In genomic region chr13:74683411-74683810, GRCh38 we compare ENCODE assay signal across 21 cellular contexts.
A peak's percentile ranks its signal among the peaks of the same experiment; 100 is the strongest.
DNase-seq lines count a peak whose midpoint lies in the region; ATAC-seq and TF ChIP-seq lines count a peak whose summit lies in the region.
"Had no signal": no experiment of that assay in that cellular context is flagged by ENCODE, and none has a peak within 500 bp of the region (broad histone marks: within the 10 kb centered on the region; RNA-seq: fewer than 3 reads in every experiment).

No MANE protein-coding gene starts in this region.

- CTCF ChIA-PET in IMR-90 (lab: Yijun Ruan, JAX): interaction anchor here (0.9 kb wide), 1 partner anchor 9 kb away, joined by 3 read pairs; no protein-coding TSS in a partner anchor

- no peak overlapping the region for H3K4ac ChIP-seq in IMR-90 (ENCODE audit: low read depth, low read length)

- no peaks in the 10 kb centered on the region for H3K9me1 ChIP-seq in IMR-90 (ENCODE audit: insufficient read depth, low read length)

- H3K23ac ChIP-seq in IMR-90 (ENCODE audit: low read depth, low read length): no peak overlapping the region

- in situ Hi-C loops in IMR-90 (cut with MboI; ENCODE audit: low sequenced_read_pairs): no loop called here

- dilution Hi-C loops in IMR-90 (cut with HindIII; ENCODE audit: low sequenced_read_pairs, unreplicated experiment): no loop called here

- H3K79me1 ChIP-seq in IMR-90 (ENCODE audit: low read depth in 1 of 2, low read length in 2 of 2): no peaks in the 10 kb centered on the region

- no CpG with 5 or more reads among the region's 1 CpG for WGBS in IMR-90 (ENCODE audit: extremely low coverage in 2 of 2, insufficient read length in 1 of 2), 2 experiments
- WGBS in body of pancreas, 2 donors: 86 to 88% methylated on average over 1 of the region's 1 CpG

- no peak overlapping the region for H3K9ac ChIP-seq in IMR-90 (ENCODE audit: low read depth, low read length)

- TF ChIP-seq POLR2A in IMR-90 (IDR thresholded peaks at IDR 0.05; ENCODE audit: low read depth, low read length) (no peak), body of pancreas (IDR thresholded peaks at IDR 0.05) (no peak)

- H3K27me3 ChIP-seq in IMR-90 (ENCODE audit: control insufficient read depth, insufficient read depth, low read length) (no peaks in the 10 kb centered on the region), upper lobe of right lung (no peaks in the 10 kb centered on the region), body of pancreas (no peaks in the 10 kb centered on the region)
- H3K27me3 ChIP-seq: spleen, suprapubic skin had no signal

- POLR2A ChIA-PET in IMR-90 (lab: Charles Lee; ENCODE audit: unreplicated experiment): no interaction called here

- no peak overlapping the region for H3K56ac ChIP-seq in IMR-90 (ENCODE audit: extremely low read depth, insufficient read depth, low read length)

- no peaks in the 10 kb centered on the region for H3K4me1 ChIP-seq in IMR-90 (ENCODE audit: control insufficient read depth, insufficient read depth, low read length)
- H3K4me1 ChIP-seq in upper lobe of right lung: no peaks in the 10 kb centered on the region
- H3K4me1 ChIP-seq in body of pancreas: no peaks in the 10 kb centered on the region
- H3K4me1 ChIP-seq: Caco-2, suprapubic skin had no signal

- no peak overlapping the region for H2BK120ac ChIP-seq in IMR-90 (ENCODE audit: low read depth, low read length)

- no peak overlapping the region for H3K4me2 ChIP-seq in IMR-90 (ENCODE audit: low read depth, low read length)

- intact Hi-C loops in IMR-90 (cut with micrococcal nuclease): no loop called here
- intact Hi-C loops in upper lobe of right lung (cut with DNase I): no loop called here
- intact Hi-C loops in body of pancreas (cut with DNase I): no loop called here

- H4K91ac ChIP-seq in IMR-90 (ENCODE audit: insufficient read depth, low read depth, low read length): no peak overlapping the region

- H2AFZ ChIP-seq in IMR-90 (replicated peaks; ENCODE audit: low read length, poor library complexity): no peak overlapping the region

- no peak overlapping the region for H4K8ac ChIP-seq in IMR-90 (ENCODE audit: low read depth in 2 of 2, low read length in 2 of 2)

- no peak overlapping the region for H2AK9ac ChIP-seq in IMR-90 (replicated peaks; ENCODE audit: low read depth, low read length, poor library complexity)

- no peak overlapping the region for H3K18ac ChIP-seq in IMR-90 (ENCODE audit: low read depth, low read length)

- no peak overlapping the region for H2BK5ac ChIP-seq in IMR-90 (ENCODE audit: low read depth, low read length, poor library complexity, severe bottlenecking)

- no peak overlapping the region for H2BK15ac ChIP-seq in IMR-90 (ENCODE audit: low read depth, low read length)

- no peak overlapping the region for H4K5ac ChIP-seq in IMR-90 (ENCODE audit: low read depth, low read length)

- TF ChIP-seq CTCF in GM12865 (IDR thresholded peaks at IDR 0.05; ENCODE audit: insufficient read depth, low read depth, low read length, missing control alignments) (no peak), IMR-90 (conservative IDR thresholded peaks at IDR 0.05; ENCODE audit: low read depth, low read length) (no peak), cardiac fibroblast (IDR thresholded peaks at IDR 0.05; ENCODE audit: low read depth, low read length) (no peak), upper lobe of right lung (IDR thresholded peaks at IDR 0.05) (no peak), body of pancreas (IDR thresholded peaks at IDR 0.05) (no peak)

- H3K4me3 ChIP-seq in GM12865 (ENCODE audit: low read depth, low read length) (no peak overlapping the region), IMR-90 (ENCODE audit: insufficient read depth, low read depth, low read length) (no peak overlapping the region), cardiac fibroblast (replicated peaks in 1 of 2; ENCODE audit: low read depth in 2 of 2, low read length in 2 of 2) (no peak overlapping the region), upper lobe of right lung (no peak overlapping the region), body of pancreas (no peak overlapping the region)
- H3K4me3 ChIP-seq: spleen, suprapubic skin had no signal

- H3K14ac ChIP-seq in IMR-90 (replicated peaks; ENCODE audit: low read depth, low read length): no peak overlapping the region

- H3K36me3 ChIP-seq in IMR-90 (ENCODE audit: control insufficient read depth, insufficient read depth, low read length) (no peaks in the 10 kb centered on the region), upper lobe of right lung (no peaks in the 10 kb centered on the region), body of pancreas (replicated peaks in 1 of 2; ENCODE audit: insufficient read depth in 1 of 2, low read depth in 2 of 2) (no peaks in the 10 kb centered on the region)
- H3K36me3 ChIP-seq: spleen, suprapubic skin had no signal

- no peaks in the 10 kb centered on the region for H4K20me1 ChIP-seq in IMR-90 (ENCODE audit: insufficient read depth, low read length)

- peak; percentile 4 for DNase-seq in GM12865 (ENCODE audit: low read depth)
- DNase-seq in IMR-90: no peak
- peak; percentile 17 to 20 for DNase-seq in cardiac fibroblast (ENCODE audit: low read depth in 2 of 2)
- DNase-seq in iris pigment epithelial cell (ENCODE audit: low read depth): peak; percentile 29
- no peak for DNase-seq in upper lobe of right lung
- no peak for DNase-seq in body of pancreas
- DNase-seq: central memory CD4-positive, alpha-beta T cell; effector CD4-positive, alpha-beta T cell; GDM1; hypothalamus; left cardiac atrium; midbrain; MV-4-11; NCI-H2081 treated with DMSO at 0.1 percent for 48 hours; SHP77 treated with DMSO at 0.1 percent for 48 hours; spleen; T-helper 17 cell had no signal

- peak; percentile 23; the same call in 1 of the 2 replicates for TF ChIP-seq RAD21 in IMR-90 (IDR thresholded peaks at IDR 0.05; ENCODE audit: low read length)

- H3K27ac ChIP-seq in IMR-90 (ENCODE audit: insufficient read depth, low read length) (no peak overlapping the region), upper lobe of right lung (no peak overlapping the region), body of pancreas (no peak overlapping the region)
- H3K27ac ChIP-seq: spleen, suprapubic skin had no signal

- H3K9me3 ChIP-seq in IMR-90 (ENCODE audit: control insufficient read depth, insufficient read depth, low read length): no peaks in the 10 kb centered on the region
- no peaks in the 10 kb centered on the region for H3K9me3 ChIP-seq in upper lobe of right lung
- no peaks in the 10 kb centered on the region for H3K9me3 ChIP-seq in body of pancreas
- H3K9me3 ChIP-seq: Caco-2, suprapubic skin had no signal

- no peak overlapping the region for H2BK20ac ChIP-seq in IMR-90 (ENCODE audit: low read depth, low read length)

- H2AK5ac ChIP-seq in IMR-90 (ENCODE audit: low read depth, low read length): no peak overlapping the region

- BruUV-seq in IMR-90 (replicated peaks; lab: Mats Ljungman, UMichigan): no TSS peak

- ATAC-seq in IMR-90 (ENCODE audit: low read depth): no peak
- ATAC-seq in HG03378 (IDR thresholded peaks at IDR 0.05; ENCODE audit: unreplicated experiment): no peak
- ATAC-seq in upper lobe of right lung: no peak
- no peak for ATAC-seq in HG03342 (IDR thresholded peaks at IDR 0.05; ENCODE audit: unreplicated experiment)
- ATAC-seq in body of pancreas: no peak
- ATAC-seq: left cardiac atrium, T-helper 17 cell had no signal

TF ChIP-seq in IMR-90, 13 proteins besides CTCF, POLR2A, EP300 and RAD21:
- TF ChIP-seq MAZ (IDR thresholded peaks at IDR 0.05; ENCODE audit: borderline replicate concordance, low read depth, low read length) (no peak), CHD1 (IDR thresholded peaks at IDR 0.05; ENCODE audit: low read depth, low read length) (no peak), RCOR1 (IDR thresholded peaks at IDR 0.05; ENCODE audit: insufficient replicate concordance, low read length) (no peak), USF2 (IDR thresholded peaks at IDR 0.05; ENCODE audit: low read depth, low read length) (no peak), CEBPB (IDR thresholded peaks at IDR 0.05; ENCODE audit: low read depth, low read length) (no peak), BHLHE40 (IDR thresholded peaks at IDR 0.05; ENCODE audit: low read depth, low read length) (no peak), MAFK (IDR thresholded peaks at IDR 0.05; ENCODE audit: low read depth, low read length) (no peak), SMC3 (IDR thresholded peaks at IDR 0.05; ENCODE audit: low read depth, low read length) (no peak)

Comparison
In these comparisons a context has a peak if more than half of its experiments do, and no peak if none do; other contexts are left out.
1. DNase-seq: peak in GM12865 (single experiment), cardiac fibroblast (2 of 2) and iris pigment epithelial cell (single experiment); none in IMR-90 (single experiment), upper lobe of right lung (single experiment) and body of pancreas (0 of 4).